In genomic region chr19:11380653-11381534, GRCh38 we compare ENCODE assay signal across 1 cellular context.
TF ChIP-seq lines count a peak whose summit lies in the region.

No MANE protein-coding gene starts in this region.

TF ChIP-seq in HepG2, 621 proteins besides CTCF, POLR2A, EP300 and RAD21 (continued from another document):
- TF ChIP-seq HNRNPLL (IDR thresholded peaks at IDR 0.05; ENCODE audit: low read depth, low read length, poor library complexity, severe bottlenecking) (peak; percentile 96), TRIM22 (IDR thresholded peaks at IDR 0.05) (no peak), ERF (CRISPR knock-in tag; IDR thresholded peaks at IDR 0.05) (peak; percentile 79), TEAD2 (CRISPR knock-in tag; IDR thresholded peaks at IDR 0.05) (no peak), ZNF749 (CRISPR knock-in tag; IDR thresholded peaks at IDR 0.05; ENCODE audit: borderline replicate concordance) (no peak), ZXDC (CRISPR knock-in tag; IDR thresholded peaks at IDR 0.05) (no peak), HMGA1 (CRISPR knock-in tag; conservative IDR thresholded peaks at IDR 0.05) (no peak), IRF2 (CRISPR knock-in tag; IDR thresholded peaks at IDR 0.05) (peak; percentile 85; the same call in 1 of the 2 replicates), FLYWCH1 (CRISPR knock-in tag; IDR thresholded peaks at IDR 0.05) (0 out of 2 replicates have a peak, but pooled peaks have one; percentile 82), TAF1 (CRISPR knock-in tag; IDR thresholded peaks at IDR 0.05) (peak; percentile 71; the same call in 1 of the 2 replicates), ZNF282 (IDR thresholded peaks at IDR 0.05; ENCODE audit: partially characterized antibody) (no peak), KDM4B (CRISPR knock-in tag; IDR thresholded peaks at IDR 0.05) (no peak), ZFP36 (IDR thresholded peaks at IDR 0.05; ENCODE audit: borderline replicate concordance, low read depth, low read length, partially characterized antibody) (no peak), ZNF646 (CRISPR knock-in tag; IDR thresholded peaks at IDR 0.05) (no peak)
- TF ChIP-seq, protein P1, sequence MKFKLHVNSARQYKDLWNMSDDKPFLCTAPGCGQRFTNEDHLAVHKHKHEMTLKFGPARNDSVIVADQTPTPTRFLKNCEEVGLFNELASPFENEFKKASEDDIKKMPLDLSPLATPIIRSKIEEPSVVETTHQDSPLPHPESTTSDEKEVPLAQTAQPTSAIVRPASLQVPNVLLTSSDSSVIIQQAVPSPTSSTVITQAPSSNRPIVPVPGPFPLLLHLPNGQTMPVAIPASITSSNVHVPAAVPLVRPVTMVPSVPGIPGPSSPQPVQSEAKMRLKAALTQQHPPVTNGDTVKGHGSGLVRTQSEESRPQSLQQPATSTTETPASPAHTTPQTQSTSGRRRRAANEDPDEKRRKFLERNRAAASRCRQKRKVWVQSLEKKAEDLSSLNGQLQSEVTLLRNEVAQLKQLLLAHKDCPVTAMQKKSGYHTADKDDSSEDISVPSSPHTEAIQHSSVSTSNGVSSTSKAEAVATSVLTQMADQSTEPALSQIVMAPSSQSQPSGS (CRISPR knock-in tag; IDR thresholded peaks at IDR 0.05): peak; percentile 55; the same call in 1 of the 2 replicates
- TF ChIP-seq, protein P2, sequence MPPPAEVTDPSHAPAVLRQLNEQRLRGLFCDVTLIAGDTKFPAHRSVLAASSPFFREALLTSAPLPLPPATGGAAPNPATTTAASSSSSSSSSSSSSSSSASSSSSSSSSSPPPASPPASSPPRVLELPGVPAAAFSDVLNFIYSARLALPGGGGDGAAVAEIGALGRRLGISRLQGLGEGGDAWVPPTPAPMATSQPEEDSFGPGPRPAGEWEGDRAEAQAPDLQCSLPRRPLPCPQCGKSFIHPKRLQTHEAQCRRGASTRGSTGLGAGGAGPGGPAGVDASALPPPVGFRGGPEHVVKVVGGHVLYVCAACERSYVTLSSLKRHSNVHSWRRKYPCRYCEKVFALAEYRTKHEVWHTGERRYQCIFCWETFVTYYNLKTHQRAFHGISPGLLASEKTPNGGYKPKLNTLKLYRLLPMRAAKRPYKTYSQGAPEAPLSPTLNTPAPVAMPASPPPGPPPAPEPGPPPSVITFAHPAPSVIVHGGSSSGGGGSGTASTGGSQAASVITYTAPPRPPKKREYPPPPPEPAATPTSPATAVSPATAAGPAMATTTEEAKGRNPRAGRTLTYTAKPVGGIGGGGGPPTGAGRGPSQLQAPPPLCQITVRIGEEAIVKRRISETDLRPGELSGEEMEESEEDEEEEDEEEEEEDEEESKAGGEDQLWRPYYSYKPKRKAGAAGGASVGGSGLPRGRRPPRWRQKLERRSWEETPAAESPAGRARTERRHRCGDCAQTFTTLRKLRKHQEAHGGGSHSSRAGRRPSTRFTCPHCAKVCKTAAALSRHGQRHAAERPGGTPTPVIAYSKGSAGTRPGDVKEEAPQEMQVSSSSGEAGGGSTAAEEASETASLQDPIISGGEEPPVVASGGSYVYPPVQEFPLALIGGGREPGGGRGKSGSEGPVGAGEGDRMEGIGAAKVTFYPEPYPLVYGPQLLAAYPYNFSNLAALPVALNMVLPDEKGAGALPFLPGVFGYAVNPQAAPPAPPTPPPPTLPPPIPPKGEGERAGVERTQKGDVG (CRISPR knock-in tag; IDR thresholded peaks at IDR 0.05; ENCODE audit: borderline replicate concordance): no peak
TF ChIP-seq in HepG2: peak in this region for 242.
